Comparison of ENCODE assay signal across 1 cellular context in the genomic region with DNA sequence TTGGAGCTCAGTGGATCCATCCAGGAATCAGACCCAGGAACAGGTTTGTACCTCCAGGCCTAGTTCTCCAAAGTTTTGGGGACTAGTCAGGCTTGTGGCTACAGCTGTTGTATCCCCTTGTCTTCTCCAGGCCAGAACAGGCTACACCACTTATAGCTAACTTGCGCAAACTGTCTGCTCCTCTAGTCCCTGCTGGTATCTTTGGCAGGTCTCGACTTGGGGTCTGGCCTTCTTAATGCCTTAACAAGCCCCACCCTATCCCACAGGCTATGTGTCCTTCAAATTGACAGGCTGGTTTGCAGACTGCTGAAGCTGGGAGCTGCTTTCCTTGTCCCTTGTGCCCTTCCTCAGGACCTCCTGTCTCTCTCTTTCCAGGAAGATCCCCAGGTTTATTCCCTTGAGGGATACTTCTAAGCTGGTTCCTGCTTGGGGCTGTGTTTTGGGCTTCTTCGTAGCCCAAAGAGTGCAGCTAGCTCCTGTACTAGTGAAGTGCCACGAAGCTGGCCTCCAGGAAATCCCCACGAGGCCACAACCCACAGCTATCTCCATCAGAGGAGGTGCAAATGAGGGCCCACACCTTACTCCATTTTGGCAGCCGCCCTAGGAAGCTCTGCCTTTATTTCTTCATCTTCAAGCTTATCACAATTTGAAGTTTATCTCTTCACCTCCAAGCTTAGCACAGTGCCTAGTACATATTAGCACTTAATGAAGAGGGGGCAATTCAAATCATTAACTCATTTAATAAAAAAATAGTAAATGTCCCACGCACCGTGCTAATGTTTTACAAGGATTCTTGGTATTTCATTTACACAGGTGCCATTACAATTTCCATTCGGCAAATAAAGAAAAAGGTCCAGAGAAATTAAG.
TF ChIP-seq lines count a peak whose summit lies in the region.

No MANE protein-coding gene starts in this region.

TF ChIP-seq in K562, 482 proteins besides CTCF, POLR2A, EP300 and RAD21 (continued from another document):
- TF ChIP-seq, protein P1, sequence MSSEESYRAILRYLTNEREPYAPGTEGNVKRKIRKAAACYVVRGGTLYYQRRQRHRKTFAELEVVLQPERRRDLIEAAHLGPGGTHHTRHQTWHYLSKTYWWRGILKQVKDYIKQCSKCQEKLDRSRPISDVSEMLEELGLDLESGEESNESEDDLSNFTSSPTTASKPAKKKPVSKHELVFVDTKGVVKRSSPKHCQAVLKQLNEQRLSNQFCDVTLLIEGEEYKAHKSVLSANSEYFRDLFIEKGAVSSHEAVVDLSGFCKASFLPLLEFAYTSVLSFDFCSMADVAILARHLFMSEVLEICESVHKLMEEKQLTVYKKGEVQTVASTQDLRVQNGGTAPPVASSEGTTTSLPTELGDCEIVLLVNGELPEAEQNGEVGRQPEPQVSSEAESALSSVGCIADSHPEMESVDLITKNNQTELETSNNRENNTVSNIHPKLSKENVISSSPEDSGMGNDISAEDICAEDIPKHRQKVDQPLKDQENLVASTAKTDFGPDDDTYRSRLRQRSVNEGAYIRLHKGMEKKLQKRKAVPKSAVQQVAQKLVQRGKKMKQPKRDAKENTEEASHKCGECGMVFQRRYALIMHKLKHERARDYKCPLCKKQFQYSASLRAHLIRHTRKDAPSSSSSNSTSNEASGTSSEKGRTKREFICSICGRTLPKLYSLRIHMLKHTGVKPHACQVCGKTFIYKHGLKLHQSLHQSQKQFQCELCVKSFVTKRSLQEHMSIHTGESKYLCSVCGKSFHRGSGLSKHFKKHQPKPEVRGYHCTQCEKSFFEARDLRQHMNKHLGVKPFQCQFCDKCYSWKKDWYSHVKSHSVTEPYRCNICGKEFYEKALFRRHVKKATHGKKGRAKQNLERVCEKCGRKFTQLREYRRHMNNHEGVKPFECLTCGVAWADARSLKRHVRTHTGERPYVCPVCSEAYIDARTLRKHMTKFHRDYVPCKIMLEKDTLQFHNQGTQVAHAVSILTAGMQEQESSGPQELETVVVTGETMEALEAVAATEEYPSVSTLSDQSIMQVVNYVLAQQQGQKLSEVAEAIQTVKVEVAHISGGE (CRISPR knock-in tag; IDR thresholded peaks at IDR 0.05): 0 out of 6 replicates have a peak, but pooled peaks of 1 of the 3 experiments have one; percentile 97
- peak; percentile 2; the same call in 1 of the 2 replicates for TF ChIP-seq ZFX (CRISPR knock-in tag; IDR thresholded peaks at IDR 0.05)
- TF ChIP-seq ZNF232 (CRISPR knock-in tag; IDR thresholded peaks at IDR 0.05): 0 out of 2 replicates have a peak, but pooled peaks have one; percentile 36
- 0 out of 2 replicates have a peak, but pooled peaks have one; percentile 32 for TF ChIP-seq ZNF124 (CRISPR knock-in tag; IDR thresholded peaks at IDR 0.05)
- no peak for TF ChIP-seq DIDO1 (tag; IDR thresholded peaks at IDR 0.05; ENCODE audit: low read depth)
- 0 out of 2 replicates have a peak, but pooled peaks have one; percentile 45 for TF ChIP-seq POLR2H (tag; IDR thresholded peaks at IDR 0.05; ENCODE audit: low read depth)
